ENCODE assay signal across 9 cellular contexts in genomic region chr10:45339896-45340295, GRCh38. TPM values are rescaled to one million over a fixed set of nuclear protein-coding genes. Genes with fewer than 3 reads are reported as not detected.
"Had no signal": no experiment of that assay in that cellular context is flagged by ENCODE, and none has a peak within 500 bp of the region (broad histone marks: within the 10 kb centered on the region; RNA-seq: fewer than 3 reads in every experiment).

No MANE protein-coding gene starts in this region.

- H3K4me2 ChIP-seq: KMS-11 had no signal

- ATAC-seq: HepG2 had no signal

- FAIRE-seq: HepG2, HTR-8/SVneo had no signal

- H3K9ac ChIP-seq: KMS-11 had no signal

- DNase-seq: IMR-90, KBM-7, KG1 had no signal

- H3K27ac ChIP-seq: HL-60, KMS-11 had no signal

RNA-seq across cellular contexts. Expression of gene OR13A1, which starts 24.5 kb away (rescaled TPM):
- total RNA-seq: HepG2, HT-29, HT1080, IMR-90 had no signal
- polyA plus RNA-seq: HepG2, IMR-90 had no signal

RNA-seq across cellular contexts. Expression of gene ALOX5, which starts 34.1 kb away (rescaled TPM):
- total RNA-seq: HepG2, HT1080, IMR-90 had no signal
- polyA plus RNA-seq: IMR-90 had no signal
